ENCODE assay signal across 1 cellular context in genomic region chr18:45723921-45724320, GRCh38.
TF ChIP-seq lines count a peak whose summit lies in the region.

Gene SLC14A1 (plus strand): TSS chr18:45724181. CDS start chr18:45730321, 6,140 bp downstream.

TF ChIP-seq in K562, 482 proteins besides CTCF, POLR2A, EP300 and RAD21 (continued from another document):
- TF ChIP-seq ZNF609 (CRISPR knock-in tag; IDR thresholded peaks at IDR 0.05; ENCODE audit: borderline replicate concordance) (no peak), HMG20A (CRISPR knock-in tag; conservative IDR thresholded peaks at IDR 0.05) (no peak), E2F1 (CRISPR knock-in tag; IDR thresholded peaks at IDR 0.05) (no peak), STAT5B (CRISPR knock-in tag; IDR thresholded peaks at IDR 0.05) (no peak), HDAC6 (IDR thresholded peaks at IDR 0.05; ENCODE audit: low read depth, low read length) (no peak), HMGXB4 (CRISPR knock-in tag; IDR thresholded peaks at IDR 0.05) (no peak), CHD1 (IDR thresholded peaks at IDR 0.05; ENCODE audit: low read length) (no peak), SETDB1 (IDR thresholded peaks at IDR 0.05; ENCODE audit: low read length) (no peak)
